Comparison of ENCODE assay signal across 8 cellular contexts in genomic region chr7:37201003-37201875, GRCh38.
A peak's percentile ranks its signal among the peaks of the same experiment; 100 is the strongest.
DNase-seq lines count a peak whose midpoint lies in the region; ATAC-seq and TF ChIP-seq lines count a peak whose summit lies in the region.

No MANE protein-coding gene starts in this region.

- H3K36me3 ChIP-seq in A673 (ENCODE audit: insufficient read depth, low read length, poor library complexity, severe bottlenecking) = no peaks in the 10 kb centered on the region

- no peaks in the 10 kb centered on the region for H3K27me3 ChIP-seq in A673 (replicated peaks; ENCODE audit: insufficient read depth, low read depth, low read length, poor library complexity)

- peak; percentile 83 for TF ChIP-seq CTCF in A673 (conservative IDR thresholded peaks at IDR 0.05; ENCODE audit: low read depth, low read length)
- TF ChIP-seq CTCF in type B pancreatic cell (conservative IDR thresholded peaks at IDR 0.05) = peak; percentile 89

- no peak for TF ChIP-seq POLR2A in GM18505 (IDR thresholded peaks at IDR 0.05; ENCODE audit: borderline replicate concordance, extremely low read depth, insufficient read depth, insufficient read length)

- H3K27ac Mint-ChIP-seq in activated naive CD4-positive, alpha-beta T cell treated with anti-CD3 and anti-CD28 coated beads for 36 hours = no peak overlapping the region
- H3K27ac Mint-ChIP-seq in type B pancreatic cell = no peak overlapping the region

- peaks cover 2% of the 10 kb centered on the region for H3K4me1 Mint-ChIP-seq in activated naive CD4-positive, alpha-beta T cell treated with anti-CD3 and anti-CD28 coated beads for 36 hours (ENCODE audit: low read depth)
- H3K4me1 Mint-ChIP-seq in type B pancreatic cell (ENCODE audit: unreplicated experiment) = peaks cover 32% of the 10 kb centered on the region

- H3K4me3 Mint-ChIP-seq in activated naive CD4-positive, alpha-beta T cell treated with anti-CD3 and anti-CD28 coated beads for 36 hours = no peak overlapping the region
- H3K4me3 Mint-ChIP-seq in type B pancreatic cell = no peak overlapping the region

- no peak overlapping the region for H3K27ac ChIP-seq in A673 (ENCODE audit: low read depth, low read length, poor library complexity, severe bottlenecking)

- no peaks in the 10 kb centered on the region for H3K27me3 Mint-ChIP-seq in activated naive CD4-positive, alpha-beta T cell treated with anti-CD3 and anti-CD28 coated beads for 36 hours (ENCODE audit: low read depth)
- peaks cover 2% of the 10 kb centered on the region for H3K27me3 Mint-ChIP-seq in type B pancreatic cell

- DNase-seq in A673 (ENCODE audit: low spot score) (peak; percentile 49), Kasumi-1 (lab: John Stamatoyannopoulos, UW) (peak; percentile 71 to 80), RKO (ENCODE audit: low spot score) (peak; percentile 75), germinal center (ENCODE audit: low spot score) (peak; percentile 47), occipital lobe (lab: John Stamatoyannopoulos, UW) (peak; percentile 70), type B pancreatic cell (ENCODE audit: extremely low spot score, unreplicated experiment) (peak; percentile 82)
- peak; percentile 64 for DNase-seq in activated naive CD4-positive, alpha-beta T cell treated with anti-CD3 and anti-CD28 coated beads for 36 hours

- POLR2A ChIA-PET in A673 (lab: Charles Lee; ENCODE audit: low non-redundant PET) = no interaction called here

- peaks cover 41% of the 10 kb centered on the region for H3K36me3 Mint-ChIP-seq in activated naive CD4-positive, alpha-beta T cell treated with anti-CD3 and anti-CD28 coated beads for 36 hours (ENCODE audit: low read depth)
- no peaks in the 10 kb centered on the region for H3K36me3 Mint-ChIP-seq in type B pancreatic cell

- no peak overlapping the region for H3K4me3 ChIP-seq in A673 (ENCODE audit: low read depth, low read length, poor library complexity, severe bottlenecking)

- no TSS peak for BruUV-seq in A673 (replicated peaks; lab: Mats Ljungman, UMichigan)

- H3K9me3 Mint-ChIP-seq in activated naive CD4-positive, alpha-beta T cell treated with anti-CD3 and anti-CD28 coated beads for 36 hours = no peaks in the 10 kb centered on the region
- no peaks in the 10 kb centered on the region for H3K9me3 Mint-ChIP-seq in type B pancreatic cell

- ATAC-seq in GM18505 (IDR thresholded peaks at IDR 0.05; ENCODE audit: unreplicated experiment) = peak; percentile 53

- CTCF ChIA-PET in A673 (lab: Charles Lee) = interaction anchor here (0.6 to 1.2 kb wide), 3 partner anchors 230 to 713 kb away, joined by 4 to 10 read pairs (median 4); no protein-coding TSS in a partner anchor
- CTCF ChIA-PET in activated naive CD4-positive, alpha-beta T cell treated with anti-CD3 and anti-CD28 coated beads for 36 hours (lab: Charles Lee) = interaction anchor here (0.6 to 4.0 kb wide), 9 partner anchors 9 to 745 kb away, joined by 3 to 25 read pairs (median 4); no protein-coding TSS in a partner anchor

- no peaks in the 10 kb centered on the region for H3K4me1 ChIP-seq in A673 (ENCODE audit: insufficient read depth, low read length, poor library complexity, severe bottlenecking)

- intact Hi-C loops in A673 (cut with micrococcal nuclease; ENCODE audit: unreplicated experiment) = loop anchor here (2.0 to 5.0 kb wide), 3 partner anchors 529 to 728 kb away; no protein-coding TSS in a partner anchor
- intact Hi-C loops in activated naive CD4-positive, alpha-beta T cell treated with anti-CD3 and anti-CD28 coated beads for 36 hours (cut with micrococcal nuclease) = loop anchor here (1.0 kb wide), 2 partner anchors 214 to 714 kb away; no protein-coding TSS in a partner anchor

- no peaks in the 10 kb centered on the region for H3K9me3 ChIP-seq in A673 (ENCODE audit: low read depth, low read length, poor library complexity, severe bottlenecking)
